Comparison of ENCODE assay signal across 1 cellular context in genomic region chr6:133551436-133551835, GRCh38.
TF ChIP-seq lines count a peak whose summit lies in the region.

No MANE protein-coding gene starts in this region.

TF ChIP-seq in SK-N-SH, 30 proteins besides CTCF, POLR2A, EP300 and RAD21 (continued from another document):
- no peak for TF ChIP-seq REST (IDR thresholded peaks at IDR 0.05; ENCODE audit: low read depth, low read length)
- TF ChIP-seq TEAD4 (IDR thresholded peaks at IDR 0.05; ENCODE audit: borderline replicate concordance, insufficient read depth): no peak
- TF ChIP-seq IRF3 (IDR thresholded peaks at IDR 0.05; ENCODE audit: low read depth, low read length): no peak
- no peak for TF ChIP-seq RXRA (IDR thresholded peaks at IDR 0.05; ENCODE audit: borderline replicate concordance, low read depth)
- TF ChIP-seq GABPA (IDR thresholded peaks at IDR 0.05; ENCODE audit: low read depth): no peak
- no peak for TF ChIP-seq MEF2A (IDR thresholded peaks at IDR 0.05; ENCODE audit: borderline replicate concordance, low read depth)
- TF ChIP-seq SMC3 (IDR thresholded peaks at IDR 0.05; ENCODE audit: low read depth, low read length): no peak
